ENCODE assay signal across 11 cellular contexts in genomic region chr17:80265205-80266068, GRCh38. TPM values are rescaled to one million over a fixed set of nuclear protein-coding genes. Genes with fewer than 3 reads are reported as not detected.
DNase-seq lines count a peak whose midpoint lies in the region; ATAC-seq and TF ChIP-seq lines count a peak whose summit lies in the region.
"Had no signal": no experiment of that assay in that cellular context is flagged by ENCODE, and none has a peak within 500 bp of the region (broad histone marks: within the 10 kb centered on the region; RNA-seq: fewer than 3 reads in every experiment).

No MANE protein-coding gene starts in this region.

- no peaks in the 10 kb centered on the region for H3K27me3 ChIP-seq in mononuclear cell (ENCODE audit: insufficient read depth, low read length)
- H3K27me3 ChIP-seq in gastrocnemius medialis = no peaks in the 10 kb centered on the region
- H3K27me3 ChIP-seq: SJCRH30 had no signal

- peaks cover 0 to 16% of the 10 kb centered on the region in 2 donors for H3K36me3 ChIP-seq in gastrocnemius medialis
- H3K36me3 ChIP-seq: SJCRH30 had no signal

- peaks cover 34% of the 10 kb centered on the region for H3K4me1 Mint-ChIP-seq in activated T-cell treated with anti-CD3 and anti-CD28 coated beads, Interleukin-2, amount 50 U/mL, for 4 hours (ENCODE audit: low read depth)

- intact Hi-C loops in gastrocnemius medialis (cut with DNase I; ENCODE audit: low total_unique reads) = loop anchor here (10.0 kb wide), 1 partner anchor 261 kb away; no protein-coding TSS in a partner anchor

- H3K4me1 ChIP-seq in mononuclear cell (ENCODE audit: insufficient read depth, low read length) = peaks cover 70% of the 10 kb centered on the region
- peaks cover 23 to 29% of the 10 kb centered on the region in 2 donors for H3K4me1 ChIP-seq in gastrocnemius medialis

- no peak overlapping the region for H3K27ac ChIP-seq in gastrocnemius medialis
- H3K27ac ChIP-seq: SJCRH30 had no signal

- H3K9me3 Mint-ChIP-seq in activated T-cell treated with anti-CD3 and anti-CD28 coated beads, Interleukin-2, amount 50 U/mL, for 4 hours = no peaks in the 10 kb centered on the region

- in situ Hi-C loops in gastrocnemius medialis (cut with MboI; ENCODE audit: low sequenced_read_pairs in 4 of 4) = no loop called here

- ATAC-seq in activated T-cell treated with anti-CD3 and anti-CD28 coated beads, Interleukin-2, amount 50 U/mL, for 4 hours = peak; percentile 51 to 54
- no peak for ATAC-seq in gastrocnemius medialis
- ATAC-seq in GM21526 (IDR thresholded peaks at IDR 0.05; ENCODE audit: low FRiP score, unreplicated experiment) = no peak
- ATAC-seq in GM21786 (IDR thresholded peaks at IDR 0.05; ENCODE audit: unreplicated experiment) = no peak

- peak; percentile 78 for DNase-seq in activated gamma-delta T cell treated with Interleukin-2 at 50 U/mL for 16 hours
- no peak for DNase-seq in activated gamma-delta T cell (lab: John Stamatoyannopoulos, UW)
- peak; percentile 53 for DNase-seq in activated T-cell treated with anti-CD3 and anti-CD28 coated beads, Interleukin-2, amount 50 U/mL, for 4 hours
- DNase-seq in gastrocnemius medialis = no peak
- DNase-seq in NCI-H2196 (lab: John Stamatoyannopoulos, UW; ENCODE audit: unreplicated experiment) = no peak
- DNase-seq: cerebellar nuclear complex, Karpas-422, SJCRH30 had no signal

- H3K27me3 Mint-ChIP-seq in activated T-cell treated with anti-CD3 and anti-CD28 coated beads, Interleukin-2, amount 50 U/mL, for 4 hours (ENCODE audit: low read depth) = no peaks in the 10 kb centered on the region

- H3K9me3 ChIP-seq in mononuclear cell (ENCODE audit: low read depth, low read length) (no peaks in the 10 kb centered on the region), gastrocnemius medialis (no peaks in the 10 kb centered on the region)
- H3K9me3 ChIP-seq: SJCRH30 had no signal

- TF ChIP-seq POLR2A in gastrocnemius medialis (IDR thresholded peaks at IDR 0.05) = no peak

- H3K4me3 Mint-ChIP-seq in activated T-cell treated with anti-CD3 and anti-CD28 coated beads, Interleukin-2, amount 50 U/mL, for 4 hours = peak overlapping the region; percentile 93

- peaks cover 18% of the 10 kb centered on the region for H3K36me3 Mint-ChIP-seq in activated T-cell treated with anti-CD3 and anti-CD28 coated beads, Interleukin-2, amount 50 U/mL, for 4 hours (ENCODE audit: insufficient read depth)

- no peak for TF ChIP-seq CTCF in gastrocnemius medialis (IDR thresholded peaks at IDR 0.05 in 4 of 5, conservative IDR thresholded peaks at IDR 0.05 in 1 of 5)

- peak overlapping the region; percentile 73 for H3K4me3 ChIP-seq in mononuclear cell (ENCODE audit: low read length)
- H3K4me3 ChIP-seq in gastrocnemius medialis = no peak overlapping the region
- H3K4me3 ChIP-seq: SJCRH30 had no signal

RNA-seq across cellular contexts. Expression of gene RNF213, which starts 4.8 kb away (rescaled TPM):
- 100 to 1,000 TPM; 205 to 289 (median 262) TPM for total RNA-seq in activated T-cell treated with anti-CD3 and anti-CD28 coated beads, Interleukin-2, amount 50 U/mL, for 4 hours
- total RNA-seq in mononuclear cell (234 TPM), gastrocnemius medialis (10 to 100 TPM; 24.1 to 51.8 (median 28.6) TPM)

RNA-seq across cellular contexts. Expression of gene SLC26A11, which starts 45.2 kb away (rescaled TPM):
- 10 to 100 TPM; 15.8 to 16.5 (median 16.4) TPM for total RNA-seq in activated T-cell treated with anti-CD3 and anti-CD28 coated beads, Interleukin-2, amount 50 U/mL, for 4 hours
- total RNA-seq in mononuclear cell = 21.9 TPM
- 1 to 10 TPM; 2.6 to 3.3 (median 3.1) TPM for total RNA-seq in gastrocnemius medialis

RNA-seq across cellular contexts. Expression of gene SGSH, which starts 45.3 kb away (rescaled TPM):
- 10 to 100 TPM; 18.9 to 25.2 (median 19.1) TPM for total RNA-seq in activated T-cell treated with anti-CD3 and anti-CD28 coated beads, Interleukin-2, amount 50 U/mL, for 4 hours
- total RNA-seq in mononuclear cell (31.3 TPM), gastrocnemius medialis (10 to 100 TPM in 1 of 4 donors, 1 to 10 TPM in 3; 3.2 to 11.7 (median 6.1) TPM)

Comparison
In these comparisons a context has a peak if more than half of its experiments do, and no peak if none do; other contexts are left out.
1. DNase-seq: peak in activated gamma-delta T cell treated with Interleukin-2 at 50 U/mL for 16 hours (single experiment) and activated T-cell treated with anti-CD3 and anti-CD28 coated beads, Interleukin-2, amount 50 U/mL, for 4 hours (single experiment); none in activated gamma-delta T cell (single experiment), gastrocnemius medialis (0 of 2) and NCI-H2196 (single experiment).
2. ATAC-seq: peak in activated T-cell treated with anti-CD3 and anti-CD28 coated beads, Interleukin-2, amount 50 U/mL, for 4 hours (2 of 2); none in gastrocnemius medialis (0 of 2), GM21526 (single experiment) and GM21786 (single experiment).